In the genomic region with DNA sequence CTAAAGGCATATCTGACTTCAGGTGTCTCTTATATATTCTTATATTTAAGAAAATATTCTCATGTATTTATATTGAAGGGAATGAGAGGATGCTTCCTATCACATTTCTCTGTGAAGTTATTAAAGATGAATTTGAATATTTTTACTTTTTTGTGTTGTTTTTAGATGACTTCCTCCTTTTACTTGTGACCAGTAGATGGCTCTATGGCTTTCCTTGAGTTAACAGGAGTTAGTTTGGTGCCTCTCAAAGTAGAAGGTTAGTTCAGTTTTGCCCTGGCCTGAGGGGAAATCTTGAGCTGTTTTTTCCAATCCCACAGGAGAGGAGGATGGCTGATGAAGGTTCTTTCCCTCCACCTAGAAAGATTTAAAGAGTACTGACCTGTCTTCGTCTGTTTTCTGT, we compare ENCODE assay signal across 10 cellular contexts.
DNase-seq lines count a peak whose midpoint lies in the region; ATAC-seq and TF ChIP-seq lines count a peak whose summit lies in the region.
"Had no signal": no experiment of that assay in that cellular context is flagged by ENCODE, and none has a peak within 500 bp of the region (broad histone marks: within the 10 kb centered on the region; RNA-seq: fewer than 3 reads in every experiment).

No MANE protein-coding gene starts in this region.

- POLR2A ChIA-PET in BJ (lab: Charles Lee) (no interaction called here), HCT116 (lab: Charles Lee) (no interaction called here)

- no peak overlapping the region for H2AFZ ChIP-seq in HCT116 (ENCODE audit: low read depth, low read length, poor library complexity, severe bottlenecking)

- no peaks in the 10 kb centered on the region for H3K36me3 ChIP-seq in BJ (ENCODE audit: control insufficient read depth, insufficient read depth, low read length)
- H3K36me3 ChIP-seq in HCT116 (ENCODE audit: control insufficient read depth in 1 of 2, insufficient read depth in 2 of 2, low read length in 2 of 2) = no peaks in the 10 kb centered on the region
- H3K36me3 ChIP-seq: pancreas had no signal

- H3K79me2 ChIP-seq in HCT116 (ENCODE audit: insufficient read depth, low read length) = no peaks in the 10 kb centered on the region

- peaks cover 10% of the 10 kb centered on the region for H3K27me3 Mint-ChIP-seq in activated naive CD4-positive, alpha-beta T cell treated with anti-CD3 and anti-CD28 coated beads for 36 hours (ENCODE audit: low read depth)

- 0 out of 2 replicates have a peak, but pooled peaks have one; percentile 12 for TF ChIP-seq RAD21 in HCT116 (IDR thresholded peaks at IDR 0.05; ENCODE audit: low read depth)

- H3K27me3 ChIP-seq in BJ (ENCODE audit: control insufficient read depth, insufficient read depth, low read length) (no peaks in the 10 kb centered on the region), HCT116 (ENCODE audit: insufficient read depth, low read length) (peaks cover 7% of the 10 kb centered on the region; the same call in 1 of the 2 replicates)

- intact Hi-C loops in HCT116 (cut with micrococcal nuclease) = loop anchor here (2.0 kb wide), 1 partner anchor 75 kb away; no protein-coding TSS in a partner anchor
- intact Hi-C loops in left ventricle myocardium superior (cut with micrococcal nuclease) = no loop called here
- intact Hi-C loops in activated naive CD4-positive, alpha-beta T cell treated with anti-CD3 and anti-CD28 coated beads for 36 hours (cut with micrococcal nuclease) = no loop called here

- H3K9me2 ChIP-seq in HCT116 (ENCODE audit: insufficient read depth) = no peaks in the 10 kb centered on the region

- no peak for DNase-seq in BJ (ENCODE audit: low read depth)
- no peak for DNase-seq in HCT116 (ENCODE audit: low read depth, low spot score)
- peak; percentile 36 for DNase-seq in RPMI7951 (ENCODE audit: low read depth)
- DNase-seq in left ventricle myocardium superior = no peak
- no peak for DNase-seq in stimulated activated CD4-positive, alpha-beta T cell treated with anti-CD3 and anti-CD28 coated beads, Interleukin-15, amount 100 ng/mL, for 24 hours
- DNase-seq in NCI-H1694 (lab: John Stamatoyannopoulos, UW) = no peak
- no peak for DNase-seq in activated naive CD4-positive, alpha-beta T cell treated with anti-CD3 and anti-CD28 coated beads for 36 hours
- DNase-seq: cortex of kidney, pancreas had no signal

- H3K4me2 ChIP-seq in HCT116 (ENCODE audit: low read length) = no peak overlapping the region

- no peaks in the 10 kb centered on the region for H3K4me1 ChIP-seq in HCT116 (ENCODE audit: control insufficient read depth in 1 of 2, insufficient read depth in 2 of 2, low read length in 2 of 2)
- H3K4me1 ChIP-seq: pancreas had no signal

- no peaks in the 10 kb centered on the region for H3K4me1 Mint-ChIP-seq in activated naive CD4-positive, alpha-beta T cell treated with anti-CD3 and anti-CD28 coated beads for 36 hours (ENCODE audit: low read depth)

- no peak overlapping the region for H3K27ac Mint-ChIP-seq in activated naive CD4-positive, alpha-beta T cell treated with anti-CD3 and anti-CD28 coated beads for 36 hours

- H3K36me3 Mint-ChIP-seq in activated naive CD4-positive, alpha-beta T cell treated with anti-CD3 and anti-CD28 coated beads for 36 hours (ENCODE audit: low read depth) = no peaks in the 10 kb centered on the region

- no peak for TF ChIP-seq POLR2A in HCT116 (IDR thresholded peaks at IDR 0.05; ENCODE audit: borderline replicate concordance, extremely low read depth, insufficient read depth, insufficient read length)

- H4K20me1 ChIP-seq in HCT116 (ENCODE audit: insufficient read depth) = no peaks in the 10 kb centered on the region

- H3K9me3 ChIP-seq in HCT116 (ENCODE audit: control insufficient read depth in 1 of 2, insufficient read depth in 1 of 2, low read depth in 1 of 2, low read length in 2 of 2) = no peaks in the 10 kb centered on the region
- H3K9me3 ChIP-seq: pancreas had no signal

- H3K27ac ChIP-seq in HCT116 (ENCODE audit: low read depth, low read length) = no peak overlapping the region
- H3K27ac ChIP-seq: pancreas had no signal

- CTCF ChIA-PET in BJ (lab: Yijun Ruan, JAX) (interaction anchor here (0.6 to 1.7 kb wide), 15 partner anchors 8 to 604 kb away, joined by 3 to 16 read pairs (median 4); no protein-coding TSS in a partner anchor), HCT116 (lab: Charles Lee) (interaction anchor here (0.8 to 1.7 kb wide), 9 partner anchors 9 to 87 kb away, joined by 3 to 18 read pairs (median 4); no protein-coding TSS in a partner anchor)
- CTCF ChIA-PET in activated naive CD4-positive, alpha-beta T cell treated with anti-CD3 and anti-CD28 coated beads for 36 hours (lab: Charles Lee) = interaction anchor here (0.7 to 2.0 kb wide), 10 partner anchors 8 to 217 kb away, joined by 3 to 7 read pairs (median 4); no protein-coding TSS in a partner anchor

- H3K9ac ChIP-seq in HCT116 (ENCODE audit: low read length) = no peak overlapping the region

- TF ChIP-seq CTCF in BJ (IDR thresholded peaks at IDR 0.05; ENCODE audit: insufficient read depth, low read depth, low read length) (peak; percentile 50), HCT116 (IDR thresholded peaks at IDR 0.05 in 2 of 3, conservative IDR thresholded peaks at IDR 0.05 in 1 of 3; ENCODE audit: borderline replicate concordance in 1 of 3, insufficient read depth in 1 of 3, low read depth in 2 of 3, low read length in 2 of 3) (no peak; a peak in 1 of 6 replicates)

- RAD21 ChIA-PET in HCT116 (lab: Charles Lee; ENCODE audit: low non-redundant PET in 1 of 2, low total read pairs in 2 of 2, uncharacterized antibody in 2 of 2, unreplicated experiment in 2 of 2) = interaction anchor here in 1 of 2 experiments (1.1 kb wide), 1 partner anchor 74 kb away, joined by 4 read pairs; no protein-coding TSS in a partner anchor

- H3K4me3 Mint-ChIP-seq in activated naive CD4-positive, alpha-beta T cell treated with anti-CD3 and anti-CD28 coated beads for 36 hours = no peak overlapping the region

- no peak overlapping the region for H3K4me3 ChIP-seq in BJ (ENCODE audit: low read depth, low read length)
- H3K4me3 ChIP-seq in HCT116 (replicated peaks in 1 of 2; ENCODE audit: low read depth in 1 of 2, low read length in 2 of 2) = no peak overlapping the region
- H3K4me3 ChIP-seq: pancreas had no signal

- no TSS peak for BruUV-seq in HCT116 (replicated peaks; lab: Mats Ljungman, UMichigan)

- ATAC-seq in HCT116 (peak; percentile 43; the same call in 1 of the 2 replicates), left ventricle myocardium superior (peak; percentile 41), GM21447 (IDR thresholded peaks at IDR 0.05; ENCODE audit: unreplicated experiment) (no peak)

- H3K9me3 Mint-ChIP-seq in activated naive CD4-positive, alpha-beta T cell treated with anti-CD3 and anti-CD28 coated beads for 36 hours = no peaks in the 10 kb centered on the region

TF ChIP-seq in HCT116, 20 proteins besides CTCF, POLR2A, EP300 and RAD21:
- TF ChIP-seq JUND (IDR thresholded peaks at IDR 0.05) (no peak), CEBPB (IDR thresholded peaks at IDR 0.05; ENCODE audit: low read depth) (no peak)
- TF ChIP-seq, protein P1, sequence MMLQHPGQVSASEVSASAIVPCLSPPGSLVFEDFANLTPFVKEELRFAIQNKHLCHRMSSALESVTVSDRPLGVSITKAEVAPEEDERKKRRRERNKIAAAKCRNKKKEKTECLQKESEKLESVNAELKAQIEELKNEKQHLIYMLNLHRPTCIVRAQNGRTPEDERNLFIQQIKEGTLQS (IDR thresholded peaks at IDR 0.05) = no peak
